In the genomic region with DNA sequence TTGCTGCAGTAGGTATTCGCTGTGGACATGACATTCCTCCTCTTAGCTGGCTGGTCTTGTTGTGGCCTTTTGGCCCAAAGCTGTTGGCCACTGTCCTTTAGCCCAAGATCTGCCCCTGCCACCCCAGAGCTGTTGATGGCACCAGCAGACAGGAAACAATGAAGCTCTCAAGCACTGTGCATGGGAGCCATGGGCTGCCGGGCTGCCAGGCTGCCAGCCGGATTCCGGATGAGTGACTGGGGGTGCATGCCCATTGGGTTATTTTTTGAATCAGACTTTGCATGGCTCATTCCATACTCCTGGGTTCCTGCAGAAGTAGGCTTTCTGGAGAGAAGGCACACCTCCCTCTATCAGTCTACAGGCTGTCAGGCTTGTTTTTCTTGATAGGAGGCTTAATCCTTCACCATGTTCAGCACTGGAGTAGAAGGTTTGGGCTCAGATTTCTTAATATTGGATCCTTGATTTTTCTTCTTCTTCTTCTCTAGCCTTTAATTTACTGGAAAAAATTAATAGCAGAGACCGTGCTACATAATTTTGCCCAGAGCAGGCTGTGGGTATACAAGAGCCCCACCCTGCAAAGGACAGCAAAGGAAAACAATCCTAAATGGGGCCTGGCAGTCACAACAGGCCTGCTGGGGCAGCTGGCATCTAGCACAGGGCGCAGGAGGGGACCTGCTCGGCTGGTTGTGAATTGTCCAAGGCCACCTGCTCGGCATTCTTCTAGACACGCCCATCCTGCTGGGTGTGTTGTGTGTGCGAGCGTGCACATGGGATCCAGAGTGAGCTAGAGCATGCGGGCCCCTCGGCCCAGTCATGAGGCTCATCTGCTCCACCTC, we compare ENCODE assay signal across 13 cellular contexts. TPM values are rescaled to one million over a fixed set of nuclear protein-coding genes. Genes with fewer than 3 reads are reported as not detected.
DNase-seq lines count a peak whose midpoint lies in the region; ATAC-seq and TF ChIP-seq lines count a peak whose summit lies in the region.
"Had no signal": no experiment of that assay in that cellular context is flagged by ENCODE, and none has a peak within 500 bp of the region (broad histone marks: within the 10 kb centered on the region; RNA-seq: fewer than 3 reads in every experiment).

No MANE protein-coding gene starts in this region.

- DNase-seq in Calu3 (peak; percentile 83), NCI-H1105 treated with DMSO at 0.1 percent for 48 hours (lab: John Stamatoyannopoulos, UW) (peak; percentile 83), left lung (peak; percentile 66 to 78), natural killer cell (no peak), Ammon's horn (ENCODE audit: low spot score) (no peak), ACHN (no peak)
- no peak for DNase-seq in NK-92 treated with Interleukin-12 subunit alpha and Interleukin-12 subunit beta, amount 100 ng/mL, for 24 hours (lab: John Stamatoyannopoulos, UW)
- DNase-seq: right lobe of liver; stimulated activated naive CD8-positive, alpha-beta T cell treated with anti-CD3 and anti-CD28 coated beads, Interleukin-15, Interleukin-2, amounts not matched to agents 100 U/mL and 50 U/mL, for 24 hours had no signal

- peaks cover 15% of the 10 kb centered on the region; the same call in 1 of the 2 replicates for H4K20me1 ChIP-seq in OCI-LY3 (ENCODE audit: insufficient read depth, low read length)

- peak; percentile 94 for ATAC-seq in left lung
- no peak for ATAC-seq in natural killer cell
- ATAC-seq: stimulated activated naive CD8-positive, alpha-beta T cell treated with anti-CD3 and anti-CD28 coated beads, Interleukin-15, Interleukin-2, amounts not matched to agents 100 U/mL and 50 U/mL, for 24 hours had no signal

- H2AFZ ChIP-seq in OCI-LY3 (ENCODE audit: low read depth, low read length) = no peak overlapping the region

- H3K4me1 Mint-ChIP-seq in Calu3 (ENCODE audit: low read depth, unreplicated experiment) (peaks cover 12% of the 10 kb centered on the region), natural killer cell (peaks cover 19 to 20% of the 10 kb centered on the region in 2 donors)

- CTCF ChIA-PET in Calu3 (lab: Charles Lee) = interaction anchor here (1.1 to 2.1 kb wide), 2 partner anchors 32 to 50 kb away, joined by 3 to 8 read pairs; a partner anchor contains a TSS

- no peaks in the 10 kb centered on the region for H3K79me2 ChIP-seq in OCI-LY3 (ENCODE audit: low read length)

- H3K4me2 ChIP-seq in OCI-LY3 (ENCODE audit: low read length) = peak overlapping the region; percentile 54
- H3K4me2 ChIP-seq: BLaER1 had no signal

- H3K27ac ChIP-seq in OCI-LY3 (ENCODE audit: low read length) (no peak overlapping the region), left lung (no peak overlapping the region)
- H3K27ac ChIP-seq: BLaER1, right lobe of liver had no signal

- H3K27ac Mint-ChIP-seq in Calu3 (ENCODE audit: unreplicated experiment) (no peak overlapping the region), natural killer cell (no peak overlapping the region)
- H3K27ac Mint-ChIP-seq: dendritic cell treated with granulocyte-macrophage colony-stimulating factor and Interleukin-4, amounts not matched to agents 40 ng/mL and 50 ng/mL, for 4 days had no signal

- H3K36me3 ChIP-seq in OCI-LY3 (replicated peaks; ENCODE audit: low read depth, low read length) = peaks cover 31% of the 10 kb centered on the region
- H3K36me3 ChIP-seq in left lung = peaks cover 0 to 56% of the 10 kb centered on the region in 2 donors

- H3K9me3 ChIP-seq in OCI-LY3 (ENCODE audit: insufficient read depth, low read length) = no peaks in the 10 kb centered on the region
- no peaks in the 10 kb centered on the region for H3K9me3 ChIP-seq in left lung
- H3K9me3 ChIP-seq: BLaER1, right lobe of liver had no signal

- no peaks in the 10 kb centered on the region for H3K9me3 Mint-ChIP-seq in Calu3 (ENCODE audit: low read depth, unreplicated experiment)
- H3K9me3 Mint-ChIP-seq in natural killer cell = no peaks in the 10 kb centered on the region
- H3K9me3 Mint-ChIP-seq: dendritic cell treated with granulocyte-macrophage colony-stimulating factor and Interleukin-4, amounts not matched to agents 40 ng/mL and 50 ng/mL, for 4 days; IgD-negative memory B cell had no signal

- in situ Hi-C loops in ACHN (cut with HindIII; ENCODE audit: low pct_ligation_motif_present, low pct_unique_long_range_greater_than_20kb, low sequenced_read_pairs) = no loop called here

- BruUV-seq in Calu3 (replicated peaks; lab: Mats Ljungman, UMichigan) = no TSS peak

- H3K4me3 ChIP-seq in OCI-LY3 (ENCODE audit: low read length) (0 out of 2 replicates have a peak overlapping the region, but pooled peaks have one; percentile 1), left lung (no peak overlapping the region)
- H3K4me3 ChIP-seq: BLaER1, right lobe of liver had no signal

- H3K27me3 Mint-ChIP-seq in Calu3 (ENCODE audit: unreplicated experiment) = no peaks in the 10 kb centered on the region
- no peaks in the 10 kb centered on the region for H3K27me3 Mint-ChIP-seq in natural killer cell (ENCODE audit: low read depth in 2 of 2)
- H3K27me3 Mint-ChIP-seq: dendritic cell treated with granulocyte-macrophage colony-stimulating factor and Interleukin-4, amounts not matched to agents 40 ng/mL and 50 ng/mL, for 4 days; IgD-negative memory B cell had no signal

- intact Hi-C loops in Calu3 (cut with micrococcal nuclease; ENCODE audit: unreplicated experiment) = no loop called here
- intact Hi-C loops in left lung (cut with DNase I) = no loop called here
- intact Hi-C loops in natural killer cell (cut with micrococcal nuclease) = no loop called here

- no peak overlapping the region for H3K9ac ChIP-seq in OCI-LY3 (ENCODE audit: low read length)
- H3K9ac ChIP-seq: BLaER1 had no signal

- H3K27me3 ChIP-seq in OCI-LY3 (ENCODE audit: low read depth, low read length) = no peaks in the 10 kb centered on the region
- no peaks in the 10 kb centered on the region for H3K27me3 ChIP-seq in left lung
- H3K27me3 ChIP-seq: BLaER1, right lobe of liver had no signal

- TF ChIP-seq CTCF in Calu3 (IDR thresholded peaks at IDR 0.05; ENCODE audit: unreplicated experiment) (no peak), OCI-LY3 (IDR thresholded peaks at IDR 0.05; ENCODE audit: low read depth, low read length) (no peak), left lung (IDR thresholded peaks at IDR 0.05) (no peak), natural killer cell (IDR thresholded peaks at IDR 0.05) (no peak)

- H3K36me3 Mint-ChIP-seq in Calu3 (ENCODE audit: insufficient read depth, unreplicated experiment) (peaks cover 22% of the 10 kb centered on the region), natural killer cell (no peaks in the 10 kb centered on the region)

- H3K4me1 ChIP-seq in OCI-LY3 (ENCODE audit: low read length) (peaks cover 16% of the 10 kb centered on the region), left lung (peaks cover 13 to 41% of the 10 kb centered on the region in 2 donors)
- H3K4me1 ChIP-seq: right lobe of liver had no signal

- H3K4me3 Mint-ChIP-seq in Calu3 (ENCODE audit: low read depth, unreplicated experiment) (peak overlapping the region; percentile 52), natural killer cell (no peak overlapping the region)
- H3K4me3 Mint-ChIP-seq: dendritic cell treated with granulocyte-macrophage colony-stimulating factor and Interleukin-4, amounts not matched to agents 40 ng/mL and 50 ng/mL, for 4 days had no signal

RNA-seq across cellular contexts. Expression of a gene that starts 32.2 kb away (rescaled TPM):
- total RNA-seq in Calu3 (2022) (83.6 and 85.2 TPM in 2 replicates), left lung (10 to 100 TPM; 87.2 to 96.5 TPM), natural killer cell (100 to 1,000 TPM; 162 to 208 (median 191) TPM)

Comparison
In these comparisons a context has a peak if more than half of its experiments do, and no peak if none do; other contexts are left out.
1. DNase-seq: peak in Calu3 (single experiment), NCI-H1105 treated with DMSO at 0.1 percent for 48 hours (single experiment) and left lung (2 of 2); none in natural killer cell (single experiment), Ammon's horn (single experiment), NK-92 treated with Interleukin-12 subunit alpha and Interleukin-12 subunit beta, amount 100 ng/mL, for 24 hours (single experiment) and ACHN (single experiment).